In the genomic region with DNA sequence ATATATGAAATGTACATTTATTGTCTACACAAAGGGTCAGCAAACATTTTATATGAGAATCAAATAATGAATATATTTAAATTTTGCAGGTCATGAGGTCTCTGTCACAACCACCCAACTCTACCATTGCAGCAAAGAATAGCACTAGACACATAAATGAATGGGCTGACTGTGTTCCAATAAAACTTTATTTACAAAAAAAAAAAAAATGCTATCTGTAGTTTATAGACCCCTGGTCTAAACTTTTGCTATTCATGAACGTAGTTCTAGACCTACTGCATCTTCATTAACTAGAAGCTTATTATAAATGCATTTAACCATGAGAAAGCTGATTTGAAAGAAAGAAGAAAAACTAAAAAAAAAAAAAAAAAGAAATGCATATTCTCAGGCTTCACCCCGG, we compare ENCODE assay signal across 7 cellular contexts.
"Had no signal": no experiment of that assay in that cellular context is flagged by ENCODE, and none has a peak within 500 bp of the region (broad histone marks: within the 10 kb centered on the region; RNA-seq: fewer than 3 reads in every experiment).

No MANE protein-coding gene starts in this region.

- DNase-seq: IMR-90, Karpas-422, KBM-7, KG1 had no signal

- FAIRE-seq: HTR-8/SVneo had no signal

- H3K4me2 ChIP-seq: KMS-11 had no signal

- H3K9ac ChIP-seq: KMS-11 had no signal

- H3K27ac ChIP-seq: HL-60, KMS-11 had no signal
